ENCODE assay signal across 20 cellular contexts in the genomic region with DNA sequence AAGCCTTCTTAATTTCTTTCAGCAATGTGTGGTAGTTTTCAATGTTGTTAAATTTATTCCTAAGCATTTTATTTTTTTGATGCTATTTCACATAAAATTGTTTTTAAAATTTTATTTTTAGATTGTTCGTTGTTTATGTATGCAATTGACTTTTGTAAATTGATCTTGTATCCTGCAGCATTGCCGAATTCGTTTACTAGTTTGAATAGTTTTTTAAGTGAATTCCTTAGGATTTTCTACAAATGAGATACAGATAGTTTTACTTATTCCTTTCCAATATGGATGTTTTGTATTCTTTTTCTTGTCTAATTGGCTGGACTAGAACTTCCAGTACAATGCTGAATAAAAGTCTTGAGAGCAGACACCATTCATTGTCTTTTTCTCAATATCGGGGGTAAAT.
"Had no signal": no experiment of that assay in that cellular context is flagged by ENCODE, and none has a peak within 500 bp of the region (broad histone marks: within the 10 kb centered on the region; RNA-seq: fewer than 3 reads in every experiment).

No MANE protein-coding gene starts in this region.

- H3K4me2 ChIP-seq: SK-N-SH had no signal

- H3K27ac ChIP-seq: HL-60, RWPE1 had no signal

- FAIRE-seq: HTR-8/SVneo had no signal

- DNase-seq: Kasumi-1, KG1, MM.1S, NCI-H1092 treated with DMSO at 0.1 percent for 48 hours, NCI-H1436, NCI-H187, NCI-H2029, NCI-H2081 treated with DMSO at 0.1 percent for 48 hours, NCI-H2171, NCI-H226, NCI-H446, NCI-H510A, NCI-H524 treated with DMSO at 0.1 percent for 48 hours, NCI-H69, NCI-H774, SHP77, SK-N-SH had no signal
